ENCODE assay signal across 23 cellular contexts in genomic region chr15:34821907-34822306, GRCh38. TPM values are rescaled to one million over a fixed set of nuclear protein-coding genes. Genes with fewer than 3 reads are reported as not detected.
"Had no signal": no experiment of that assay in that cellular context is flagged by ENCODE, and none has a peak within 500 bp of the region (broad histone marks: within the 10 kb centered on the region; RNA-seq: fewer than 3 reads in every experiment).

No MANE protein-coding gene starts in this region.

- H3K4me1 ChIP-seq: body of pancreas, foreskin keratinocyte, spleen, thyroid gland had no signal

- H3K4me3 ChIP-seq: body of pancreas, cardiac muscle cell, hepatocyte, lung, spleen, thyroid gland had no signal

- H3K36me3 ChIP-seq: cardiac muscle cell, spleen, thyroid gland had no signal

- H2AFZ ChIP-seq: hepatocyte had no signal

- H3K9me3 ChIP-seq: body of pancreas, spleen, thyroid gland had no signal

- H3K27me3 ChIP-seq: body of pancreas, cardiac muscle cell, hepatocyte, thyroid gland had no signal

- H3K79me2 ChIP-seq: hepatocyte had no signal

- H3K27ac ChIP-seq: body of pancreas, cardiac muscle cell, foreskin keratinocyte, hepatocyte, spleen, thyroid gland had no signal

- DNase-seq: activated CD4-positive, alpha-beta T cell treated with anti-CD3 and anti-CD28 coated beads, Interleukin-2, amount 10 ng/mL, durations not matched to agents 7 days and 5 days; activated CD8-positive, alpha-beta memory T cell treated with anti-CD3 and anti-CD28 coated beads, Interleukin-2, amount 10 ng/mL, durations not matched to agents 7 days and 5 days; activated CD8-positive, alpha-beta T cell treated with anti-CD3 and anti-CD28 coated beads for 36 hours; activated effector memory CD4-positive, alpha-beta T cell treated with anti-CD3 and anti-CD28 coated beads, Interleukin-2, amount 50 U/mL, for 16 hours; activated naive CD4-positive, alpha-beta T cell treated with anti-CD3 and anti-CD28 coated beads, Interleukin-2, amount 50 U/mL, for 16 hours; activated naive CD8-positive, alpha-beta T cell treated with anti-CD3 and anti-CD28 coated beads, Interleukin-2, amount 50 U/mL, for 24 hours; activated T-cell treated with anti-CD3 and anti-CD28 coated beads for 4 hours; anterior cingulate cortex; body of pancreas; effector memory CD4-positive, alpha-beta T cell; foreskin keratinocyte; immature natural killer cell; naive B cell; nucleus accumbens; spleen; stimulated activated CD4-positive, alpha-beta T cell treated with anti-CD3 and anti-CD28 coated beads, Interleukin-4, amount 100 ng/mL, for 24 hours; stimulated activated naive CD8-positive, alpha-beta T cell treated with anti-CD3 and anti-CD28 coated beads, Interleukin-15, Interleukin-2, amounts not matched to agents 100 U/mL and 50 U/mL, for 24 hours; substantia nigra; thyroid gland had no signal

- H3K4me2 ChIP-seq: hepatocyte had no signal

RNA-seq across cellular contexts. Expression of gene ACTC1, which starts 26.6 kb away (rescaled TPM):
- polyA plus RNA-seq: foreskin keratinocyte, immature natural killer cell, neural cell had no signal
